ENCODE assay signal across 12 cellular contexts in the genomic region with DNA sequence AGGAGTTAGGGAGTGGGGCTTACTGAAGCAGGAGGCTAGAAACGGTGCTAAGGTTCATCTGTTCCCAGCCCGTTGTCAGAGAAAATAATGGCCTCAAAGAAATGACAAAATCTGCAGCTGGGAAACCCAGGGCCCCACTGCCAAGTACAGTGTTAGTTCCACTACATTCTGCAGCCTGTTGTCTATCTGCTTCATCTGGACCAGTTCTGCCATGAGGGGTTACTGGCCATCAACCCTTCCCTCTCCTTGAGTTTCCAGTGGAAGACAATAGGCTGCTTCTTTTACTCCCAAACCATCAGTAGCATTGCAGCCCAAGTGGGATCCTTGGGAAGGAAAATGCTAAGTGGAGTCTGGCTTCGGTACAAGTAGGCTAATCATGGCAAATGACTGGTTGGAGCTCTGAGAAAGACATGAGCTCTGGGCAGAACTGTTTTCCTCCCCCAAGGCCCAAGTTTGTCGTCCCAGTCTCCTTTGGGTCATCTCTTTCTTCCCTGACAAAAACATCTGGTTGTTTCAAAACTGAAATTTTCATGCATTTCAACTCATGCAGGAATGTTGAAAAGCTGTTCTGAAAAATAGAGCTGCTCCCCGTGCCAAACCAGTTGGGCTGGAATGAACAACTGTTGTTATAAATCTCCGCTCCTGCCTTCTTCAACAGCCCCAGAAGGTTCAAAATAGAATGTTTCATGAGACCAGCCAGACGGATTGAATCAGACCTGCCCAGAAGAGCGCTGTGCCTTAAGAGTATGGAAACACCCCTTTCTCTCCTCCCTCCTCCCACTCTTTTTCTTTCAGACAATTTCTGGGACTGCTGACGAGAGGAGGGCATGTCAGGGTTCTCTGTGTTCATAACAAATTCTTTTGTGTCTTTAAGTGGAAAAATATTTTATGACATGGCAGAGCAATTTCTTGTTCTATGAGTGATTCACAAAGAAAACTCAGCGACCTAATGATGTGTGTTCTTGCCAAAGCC.
DNase-seq lines count a peak whose midpoint lies in the region; ATAC-seq and TF ChIP-seq lines count a peak whose summit lies in the region.
"Had no signal": no experiment of that assay in that cellular context is flagged by ENCODE, and none has a peak within 500 bp of the region (broad histone marks: within the 10 kb centered on the region; RNA-seq: fewer than 3 reads in every experiment).

No MANE protein-coding gene starts in this region.

- H3K27ac Mint-ChIP-seq in osteocyte (ENCODE audit: unreplicated experiment), result peak overlapping the region; percentile 86
- H3K27ac Mint-ChIP-seq in activated naive CD4-positive, alpha-beta T cell treated with anti-CD3 and anti-CD28 coated beads, Interleukin-2, amount 10 ng/mL, durations not matched to agents 7 days and 5 days, result no peak overlapping the region
- H3K27ac Mint-ChIP-seq: activated B cell treated with CpG ODN at 0.5 μM for 24 hours had no signal

- no peak for TF ChIP-seq CTCF in fibroblast of the aortic adventitia (IDR thresholded peaks at IDR 0.05; ENCODE audit: insufficient read depth, low read length)
- TF ChIP-seq CTCF in osteocyte (IDR thresholded peaks at IDR 0.05), result no peak

- no peaks in the 10 kb centered on the region for H3K36me3 ChIP-seq in SJCRH30

- no peaks in the 10 kb centered on the region for H3K9me3 ChIP-seq in SJCRH30 (replicated peaks)

- DNase-seq in A172 (ENCODE audit: low spot score) (peak; percentile 26), SJCRH30 (peak; percentile 43 to 55), fibroblast of the aortic adventitia (ENCODE audit: low read depth) (peak; percentile 47), osteocyte (ENCODE audit: extremely low spot score, unreplicated experiment) (no peak), NCI-H2196 (lab: John Stamatoyannopoulos, UW; ENCODE audit: unreplicated experiment) (no peak)
- no peak for DNase-seq in activated naive CD4-positive, alpha-beta T cell treated with anti-CD3 and anti-CD28 coated beads, Interleukin-2, amount 10 ng/mL, durations not matched to agents 7 days and 5 days
- DNase-seq in activated effector memory CD4-positive, alpha-beta T cell treated with Interleukin-2 at 50 U/mL for 16 hours, result no peak
- DNase-seq: activated B cell treated with CpG ODN at 0.5 μM for 24 hours, GDM1, NCI-H526 treated with DMSO at 0.1 percent for 48 hours had no signal

- H3K4me3 Mint-ChIP-seq in osteocyte (ENCODE audit: unreplicated experiment), result peak overlapping the region; percentile 44
- H3K4me3 Mint-ChIP-seq in activated naive CD4-positive, alpha-beta T cell treated with anti-CD3 and anti-CD28 coated beads, Interleukin-2, amount 10 ng/mL, durations not matched to agents 7 days and 5 days, result no peak overlapping the region
- H3K4me3 Mint-ChIP-seq: activated B cell treated with CpG ODN at 0.5 μM for 24 hours, neural crest cell had no signal

- CTCF ChIA-PET in activated naive CD4-positive, alpha-beta T cell treated with anti-CD3 and anti-CD28 coated beads, Interleukin-2, amount 10 ng/mL, durations not matched to agents 7 days and 5 days (lab: Charles Lee), result no interaction called here

- H3K4me3 ChIP-seq in SJCRH30 (peak overlapping the region; percentile 11), fibroblast of the aortic adventitia (ENCODE audit: low read depth, low read length) (no peak overlapping the region)

- peaks cover 7% of the 10 kb centered on the region for H3K4me1 ChIP-seq in SJCRH30

- H3K27me3 ChIP-seq in SJCRH30, result no peaks in the 10 kb centered on the region

- H3K27ac ChIP-seq in SJCRH30, result peak overlapping the region; percentile 34; the same call in 1 of the 2 replicates

- no peaks in the 10 kb centered on the region for H3K36me3 Mint-ChIP-seq in osteocyte (ENCODE audit: unreplicated experiment)
- H3K36me3 Mint-ChIP-seq in activated naive CD4-positive, alpha-beta T cell treated with anti-CD3 and anti-CD28 coated beads, Interleukin-2, amount 10 ng/mL, durations not matched to agents 7 days and 5 days, result no peaks in the 10 kb centered on the region

- no peak for ATAC-seq in GM21529 (IDR thresholded peaks at IDR 0.05; ENCODE audit: unreplicated experiment)

- H3K4me1 Mint-ChIP-seq in osteocyte (ENCODE audit: unreplicated experiment), result peaks cover 48% of the 10 kb centered on the region
- H3K4me1 Mint-ChIP-seq in activated naive CD4-positive, alpha-beta T cell treated with anti-CD3 and anti-CD28 coated beads, Interleukin-2, amount 10 ng/mL, durations not matched to agents 7 days and 5 days, result no peaks in the 10 kb centered on the region
- H3K4me1 Mint-ChIP-seq: activated B cell treated with CpG ODN at 0.5 μM for 24 hours had no signal

- no peaks in the 10 kb centered on the region for H3K9me3 Mint-ChIP-seq in osteocyte (ENCODE audit: unreplicated experiment)
- H3K9me3 Mint-ChIP-seq in activated naive CD4-positive, alpha-beta T cell treated with anti-CD3 and anti-CD28 coated beads, Interleukin-2, amount 10 ng/mL, durations not matched to agents 7 days and 5 days, result no peaks in the 10 kb centered on the region
- H3K9me3 Mint-ChIP-seq: activated B cell treated with CpG ODN at 0.5 μM for 24 hours had no signal

- no peaks in the 10 kb centered on the region for H3K27me3 Mint-ChIP-seq in osteocyte (ENCODE audit: unreplicated experiment)
- H3K27me3 Mint-ChIP-seq in activated naive CD4-positive, alpha-beta T cell treated with anti-CD3 and anti-CD28 coated beads, Interleukin-2, amount 10 ng/mL, durations not matched to agents 7 days and 5 days, result peaks cover 7% of the 10 kb centered on the region

Comparison
In these comparisons a context has a peak if more than half of its experiments do, and no peak if none do; other contexts are left out.
1. DNase-seq: peak in A172 (single experiment), SJCRH30 (2 of 2) and fibroblast of the aortic adventitia (single experiment); none in osteocyte (single experiment), NCI-H2196 (single experiment), activated naive CD4-positive, alpha-beta T cell treated with anti-CD3 and anti-CD28 coated beads, Interleukin-2, amount 10 ng/mL, durations not matched to agents 7 days and 5 days (single experiment) and activated effector memory CD4-positive, alpha-beta T cell treated with Interleukin-2 at 50 U/mL for 16 hours (single experiment).